Comparison of ENCODE assay signal across 9 cellular contexts in the genomic region with DNA sequence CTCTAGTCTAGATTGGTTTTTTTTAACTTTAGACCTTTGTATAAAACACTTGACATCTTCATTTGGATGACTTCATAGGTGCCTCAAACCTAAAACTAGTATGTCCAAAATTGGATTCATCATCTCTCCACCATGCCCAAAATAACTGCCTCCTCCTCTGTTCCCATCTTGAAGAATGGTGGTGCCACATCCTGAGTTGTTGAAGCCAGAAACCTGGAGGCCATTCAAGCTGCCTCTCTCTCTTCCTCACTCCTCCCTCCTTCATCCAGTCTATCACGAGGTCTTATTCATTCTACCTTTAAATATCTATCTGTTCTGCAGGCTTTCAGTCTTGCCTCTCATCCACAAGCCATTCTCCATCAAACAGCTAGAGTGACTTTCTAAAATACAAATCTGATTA. TPM values are rescaled to one million over a fixed set of nuclear protein-coding genes. Genes with fewer than 3 reads are reported as not detected.
"Had no signal": no experiment of that assay in that cellular context is flagged by ENCODE, and none has a peak within 500 bp of the region (broad histone marks: within the 10 kb centered on the region; RNA-seq: fewer than 3 reads in every experiment).

No MANE protein-coding gene starts in this region.

- H3K9me3 Mint-ChIP-seq: IgD-negative memory B cell had no signal

- H3K4me3 ChIP-seq: K562 had no signal

- H3K9ac ChIP-seq: KMS-11 had no signal

- DNase-seq: KBM-7, KG1 had no signal

- H3K4me2 ChIP-seq: KMS-11 had no signal

- H3K4me3 Mint-ChIP-seq: IgD-negative memory B cell had no signal

- H3K36me3 Mint-ChIP-seq: IgD-negative memory B cell had no signal

- H3K27ac ChIP-seq: HL-60, KMS-11 had no signal

- ATAC-seq: HepG2, K562 had no signal

- H3K27me3 Mint-ChIP-seq: IgD-negative memory B cell had no signal

RNA-seq across cellular contexts. Expression of gene USP44, which starts 26.5 kb away (rescaled TPM):
- total RNA-seq: HT-29, HT1080 had no signal
